ENCODE assay signal across 35 cellular contexts in genomic region chr5:149911031-149911430, GRCh38. TPM values are rescaled to one million over a fixed set of nuclear protein-coding genes. Genes with fewer than 3 reads are reported as not detected.
"Had no signal": no experiment of that assay in that cellular context is flagged by ENCODE, and none has a peak within 500 bp of the region (broad histone marks: within the 10 kb centered on the region; RNA-seq: fewer than 3 reads in every experiment).

No MANE protein-coding gene starts in this region.

- H3K4me1 ChIP-seq: body of pancreas, gastroesophageal sphincter, heart right ventricle had no signal

- DNase-seq: activated CD4-positive, alpha-beta memory T cell treated with anti-CD3 and anti-CD28 coated beads for 36 hours; activated CD4-positive, alpha-beta T cell treated with anti-CD3 and anti-CD28 coated beads for 36 hours; activated CD4-positive, alpha-beta T cell treated with anti-CD3 and anti-CD28 coated beads, Interleukin-2, amount 10 ng/mL, durations not matched to agents 24 days and 14 days; activated CD4-positive, CD25-positive, alpha-beta regulatory T cell; activated CD4-positive, CD25-positive, alpha-beta regulatory T cell treated with anti-CD3 and anti-CD28 coated beads, Interleukin-2, amount 50 U/mL, for 72 hours; activated CD8-positive, alpha-beta memory T cell treated with anti-CD3 and anti-CD28 coated beads, Interleukin-2, amount 10 ng/mL, durations not matched to agents 7 days and 5 days; activated CD8-positive, alpha-beta memory T cell treated with anti-CD3 and anti-CD28 coated beads, Interleukin-2, amount 50 U/mL, for 4 hours; activated CD8-positive, alpha-beta T cell treated with anti-CD3 and anti-CD28 coated beads, Interleukin-2, amount 10 ng/mL, durations not matched to agents 7 days and 5 days; activated effector memory CD4-positive, alpha-beta T cell treated with anti-CD3 and anti-CD28 coated beads, Interleukin-2, amount 50 U/mL, for 16 hours; activated naive CD4-positive, alpha-beta T cell treated with anti-CD3 and anti-CD28 coated beads for 36 hours; activated naive CD8-positive, alpha-beta T cell treated with anti-CD3 and anti-CD28 coated beads for 36 hours; activated naive CD8-positive, alpha-beta T cell treated with anti-CD3 and anti-CD28 coated beads, Interleukin-2, amount 50 U/mL, for 24 hours; activated T-cell treated with anti-CD3 and anti-CD28 coated beads, Interleukin-2, amount 50 U/mL, for 1 hour; activated T-cell treated with anti-CD3 and anti-CD28 coated beads, Interleukin-2, amount 50 U/mL, for 48 hours; adrenal gland; amygdala; aorta; body of pancreas; caudate nucleus; cortex of kidney; dermis blood vessel endothelial cell; effector CD4-positive, alpha-beta T cell; effector memory CD8-positive, alpha-beta T cell; foreskin keratinocyte; heart right ventricle; T-helper 2 cell had no signal

- H3K4me2 ChIP-seq: hepatocyte had no signal

- H3K4me3 ChIP-seq: adrenal gland, body of pancreas, gastroesophageal sphincter, heart right ventricle, hepatocyte had no signal

- H3K27ac ChIP-seq: adrenal gland, body of pancreas, foreskin keratinocyte, gastroesophageal sphincter, heart right ventricle, hepatocyte had no signal

- H3K79me2 ChIP-seq: hepatocyte had no signal

- H3K9me3 ChIP-seq: adrenal gland, body of pancreas, gastroesophageal sphincter, heart right ventricle had no signal

- ATAC-seq: activated CD4-positive, alpha-beta T cell treated with anti-CD3 and anti-CD28 coated beads for 36 hours; activated CD8-positive, alpha-beta memory T cell treated with anti-CD3 and anti-CD28 coated beads, Interleukin-2, amount 10 ng/mL, durations not matched to agents 7 days and 5 days; activated CD8-positive, alpha-beta T cell treated with anti-CD3 and anti-CD28 coated beads, Interleukin-2, amount 10 ng/mL, durations not matched to agents 7 days and 5 days; activated naive CD8-positive, alpha-beta T cell treated with anti-CD3 and anti-CD28 coated beads, Interleukin-2, amount 50 U/mL, for 24 hours; body of pancreas; effector memory CD8-positive, alpha-beta T cell; foreskin keratinocyte; gastroesophageal sphincter; heart right ventricle had no signal

- FAIRE-seq: colon, endothelial cell of umbilical vein had no signal

- H3K27me3 ChIP-seq: adrenal gland, body of pancreas, foreskin keratinocyte, heart right ventricle, hepatocyte had no signal

- H2AFZ ChIP-seq: hepatocyte had no signal

- H3K36me3 ChIP-seq: adrenal gland, gastroesophageal sphincter, heart right ventricle had no signal

RNA-seq across cellular contexts. Expression of gene PDE6A, which starts 33.6 kb away (rescaled TPM):
- total RNA-seq: activated CD4-positive, alpha-beta memory T cell treated with anti-CD3 and anti-CD28 coated beads for 36 hours; activated CD4-positive, alpha-beta T cell treated with anti-CD3 and anti-CD28 coated beads for 36 hours; activated CD4-positive, alpha-beta T cell treated with anti-CD3 and anti-CD28 coated beads, Interleukin-2, amount 10 ng/mL, durations not matched to agents 24 days and 14 days; activated CD8-positive, alpha-beta memory T cell treated with anti-CD3 and anti-CD28 coated beads for 36 hours; activated CD8-positive, alpha-beta memory T cell treated with anti-CD3 and anti-CD28 coated beads, Interleukin-2, amount 10 ng/mL, durations not matched to agents 7 days and 5 days; activated CD8-positive, alpha-beta T cell treated with anti-CD3 and anti-CD28 coated beads, Interleukin-2, amount 10 ng/mL, durations not matched to agents 7 days and 5 days; activated naive CD4-positive, alpha-beta T cell treated with anti-CD3 and anti-CD28 coated beads for 36 hours; activated naive CD8-positive, alpha-beta T cell treated with anti-CD3 and anti-CD28 coated beads for 36 hours; activated T-helper 1 cell treated with anti-CD3 and anti-CD28 coated beads, Interleukin-12 subunit alpha, Interleukin-12 subunit beta, Interleukin-2, Interleukin-4 antibody, amounts not matched to agents 30 ng/mL and 10 ng/mL and 1 ng/mL, durations not matched to agents 14 hours and 24 hours and 36 hours; activated T-helper 2 cell treated with anti-CD3 and anti-CD28 coated beads, Interferon-gamma antibody, Interleukin-2, Interleukin-4, amounts not matched to agents 10 μg/mL and 5 μg/mL and 100 μg/mL, durations not matched to agents 14 hours and 24 hours and 36 hours; aorta; body of pancreas; dermis blood vessel endothelial cell; endothelial cell of umbilical vein; foreskin keratinocyte; glomerular endothelial cell; T-helper 1 cell treated with Interleukin-12 subunit alpha and Interleukin-12 subunit beta and Interleukin-4 antibody, amounts not matched to agents 30 ng/mL and 1 ng/mL, for 36 hours had no signal
- polyA plus RNA-seq: endothelial cell of umbilical vein had no signal
